In genomic region chr3:178195824-178196223, GRCh38 we compare ENCODE assay signal across 14 cellular contexts.
DNase-seq lines count a peak whose midpoint lies in the region; ATAC-seq and TF ChIP-seq lines count a peak whose summit lies in the region.
"Had no signal": no experiment of that assay in that cellular context is flagged by ENCODE, and none has a peak within 500 bp of the region (broad histone marks: within the 10 kb centered on the region; RNA-seq: fewer than 3 reads in every experiment).

No MANE protein-coding gene starts in this region.

- H3K4me3 ChIP-seq in foreskin fibroblast (ENCODE audit: low read depth in 1 of 2, low read length in 2 of 2) = no peak overlapping the region
- H3K4me3 ChIP-seq in SJCRH30 = no peak overlapping the region
- no peak overlapping the region for H3K4me3 ChIP-seq in HAP-1
- H3K4me3 ChIP-seq: uterus had no signal

- no peak overlapping the region for H3K27ac Mint-ChIP-seq in activated T-cell treated with anti-CD3 and anti-CD28 coated beads, Interleukin-2, amount 50 U/mL, for 24 hours
- H3K27ac Mint-ChIP-seq: T-helper 17 cell had no signal

- H3K27ac ChIP-seq in SJCRH30 = no peak overlapping the region
- H3K27ac ChIP-seq: uterus had no signal

- H3K36me3 ChIP-seq in SJCRH30 = no peaks in the 10 kb centered on the region
- H3K36me3 ChIP-seq in HAP-1 (replicated peaks) = no peaks in the 10 kb centered on the region
- H3K36me3 ChIP-seq: uterus had no signal

- no peaks in the 10 kb centered on the region for H3K4me1 ChIP-seq in SJCRH30
- no peaks in the 10 kb centered on the region for H3K4me1 ChIP-seq in HAP-1

- H3K9me3 ChIP-seq in SJCRH30 (replicated peaks) (no peaks in the 10 kb centered on the region; the same call in 1 of the 2 replicates), HAP-1 (no peaks in the 10 kb centered on the region)
- H3K9me3 ChIP-seq: uterus had no signal

- H3K27me3 ChIP-seq in SJCRH30 (no peaks in the 10 kb centered on the region), HAP-1 (ENCODE audit: low read depth) (no peaks in the 10 kb centered on the region)
- H3K27me3 ChIP-seq: uterus had no signal

- no peaks in the 10 kb centered on the region for H3K9me3 Mint-ChIP-seq in activated T-cell treated with anti-CD3 and anti-CD28 coated beads, Interleukin-2, amount 50 U/mL, for 24 hours

- no peaks in the 10 kb centered on the region for H3K27me3 Mint-ChIP-seq in activated T-cell treated with anti-CD3 and anti-CD28 coated beads, Interleukin-2, amount 50 U/mL, for 24 hours
- H3K27me3 Mint-ChIP-seq: T-helper 17 cell had no signal

- peak; percentile 82 for ATAC-seq in GM21786 (IDR thresholded peaks at IDR 0.05; ENCODE audit: unreplicated experiment)
- ATAC-seq: HCT116, T-helper 17 cell had no signal

- H3K36me3 Mint-ChIP-seq in activated T-cell treated with anti-CD3 and anti-CD28 coated beads, Interleukin-2, amount 50 U/mL, for 24 hours (ENCODE audit: low read depth) = no peaks in the 10 kb centered on the region
- H3K36me3 Mint-ChIP-seq: brain had no signal

- DNase-seq in ELR (ENCODE audit: low read depth) (peak; percentile 58), HT1080 (ENCODE audit: low read depth) (peak; percentile 41), foreskin fibroblast (peak; percentile 54 to 64), SJCRH30 (no peak), NCI-H2171 treated with DMSO at 0.1 percent for 48 hours (lab: John Stamatoyannopoulos, UW) (no peak), HAP-1 (ENCODE audit: low spot score in 2 of 2) (no peak)
- no peak for DNase-seq in activated T-cell treated with anti-CD3 and anti-CD28 coated beads, Interleukin-2, amount 50 U/mL, for 24 hours
- DNase-seq: DMS153, NCI-H1694 treated with DMSO at 0.1 percent for 48 hours, T-helper 17 cell, uterus had no signal

- no peak overlapping the region for H3K4me3 Mint-ChIP-seq in activated T-cell treated with anti-CD3 and anti-CD28 coated beads, Interleukin-2, amount 50 U/mL, for 24 hours
- H3K4me3 Mint-ChIP-seq: T-helper 17 cell had no signal

- TF ChIP-seq CTCF in foreskin fibroblast (IDR thresholded peaks at IDR 0.05; ENCODE audit: low read depth, low read length) = no peak

- in situ Hi-C loops in HAP-1 (cut with MboI; ENCODE audit: low sequenced_read_pairs) = no loop called here

- H3K4me1 Mint-ChIP-seq in activated T-cell treated with anti-CD3 and anti-CD28 coated beads, Interleukin-2, amount 50 U/mL, for 24 hours (ENCODE audit: low read depth) = peaks cover 4% of the 10 kb centered on the region
- H3K4me1 Mint-ChIP-seq: T-helper 17 cell had no signal

Comparison
In these comparisons a context has a peak if more than half of its experiments do, and no peak if none do; other contexts are left out.
1. DNase-seq: peak in ELR (single experiment), HT1080 (single experiment) and foreskin fibroblast (2 of 2); none in SJCRH30 (0 of 2), NCI-H2171 treated with DMSO at 0.1 percent for 48 hours (single experiment), activated T-cell treated with anti-CD3 and anti-CD28 coated beads, Interleukin-2, amount 50 U/mL, for 24 hours (single experiment) and HAP-1 (0 of 2).